In genomic region chr4:153114771-153115321, GRCh38 we compare ENCODE assay signal across 9 cellular contexts.
DNase-seq lines count a peak whose midpoint lies in the region; ATAC-seq and TF ChIP-seq lines count a peak whose summit lies in the region.
"Had no signal": no experiment of that assay in that cellular context is flagged by ENCODE, and none has a peak within 500 bp of the region (broad histone marks: within the 10 kb centered on the region; RNA-seq: fewer than 3 reads in every experiment).

No MANE protein-coding gene starts in this region.

- peaks cover 1% of the 10 kb centered on the region for H3K4me1 Mint-ChIP-seq in osteocyte (ENCODE audit: unreplicated experiment)

- H3K9me3 ChIP-seq in BLaER1 treated with 17β-estradiol and CSF1 and Interleukin-3, amounts not matched to agents 10 nM and 100 nM (replicated peaks in 1 of 11), result no peaks in the 10 kb centered on the region

- no peaks in the 10 kb centered on the region for H3K27me3 Mint-ChIP-seq in osteocyte (ENCODE audit: unreplicated experiment)

- H3K4me2 ChIP-seq in BLaER1 treated with 17β-estradiol and CSF1 and Interleukin-3, amounts not matched to agents 10 nM and 100 nM, result peak overlapping the region; percentile 56 to 94 (median 80); a peak in 21 of 22 replicates

- intact Hi-C loops in left ventricle myocardium superior (cut with micrococcal nuclease), result no loop called here

- ATAC-seq in GM18517 (IDR thresholded peaks at IDR 0.05; ENCODE audit: unreplicated experiment) (no peak), HG03108 (IDR thresholded peaks at IDR 0.05; ENCODE audit: unreplicated experiment) (no peak), left ventricle myocardium superior (no peak)

- H3K36me3 ChIP-seq in BLaER1 treated with 17β-estradiol and CSF1 and Interleukin-3, amounts not matched to agents 10 nM and 100 nM, result no peaks in the 10 kb centered on the region

- peaks cover 0 to 20% (median 0%) of the 10 kb centered on the region in 11 experiments; a peak in 2 of 22 replicates for H3K27me3 ChIP-seq in BLaER1 treated with 17β-estradiol and CSF1 and Interleukin-3, amounts not matched to agents 10 nM and 100 nM

- no peaks in the 10 kb centered on the region for H3K36me3 Mint-ChIP-seq in osteocyte (ENCODE audit: unreplicated experiment)

- no peak overlapping the region for H3K27ac Mint-ChIP-seq in osteocyte (ENCODE audit: unreplicated experiment)

- no peaks in the 10 kb centered on the region for H3K9me3 Mint-ChIP-seq in osteocyte (ENCODE audit: unreplicated experiment)

- no peak overlapping the region for H3K4me3 ChIP-seq in BLaER1 treated with 17β-estradiol and CSF1 and Interleukin-3, amounts not matched to agents 10 nM and 100 nM

- no peaks in the 10 kb centered on the region for H4K20me1 ChIP-seq in BLaER1 treated with 17β-estradiol and CSF1 and Interleukin-3, amounts not matched to agents 10 nM and 100 nM

- no peak overlapping the region for H3K27ac ChIP-seq in BLaER1 treated with 17β-estradiol and CSF1 and Interleukin-3, amounts not matched to agents 10 nM and 100 nM

- H3K4me3 Mint-ChIP-seq in osteocyte (ENCODE audit: unreplicated experiment), result no peak overlapping the region

- TF ChIP-seq CTCF in osteocyte (IDR thresholded peaks at IDR 0.05), result no peak

- H3K4me1 ChIP-seq in BLaER1 treated with 17β-estradiol and CSF1 and Interleukin-3, amounts not matched to agents 10 nM and 100 nM, result peaks cover 27 to 75% (median 65%) of the 10 kb centered on the region in 10 experiments

- DNase-seq in T follicular helper cell (ENCODE audit: low read depth), result peak; percentile 47
- peak; percentile 13 for DNase-seq in amniotic stem cell (lab: John Stamatoyannopoulos, UW)
- DNase-seq in osteocyte (ENCODE audit: extremely low spot score, unreplicated experiment), result peak; percentile 15
- no peak for DNase-seq in C1 segment of cervical spinal cord (lab: John Stamatoyannopoulos, UW)
- no peak for DNase-seq in left ventricle myocardium superior
- DNase-seq: KG1 had no signal

- H3K9ac ChIP-seq in BLaER1 treated with 17β-estradiol and CSF1 and Interleukin-3, amounts not matched to agents 10 nM and 100 nM, result no peak overlapping the region

Comparison
In these comparisons a context has a peak if more than half of its experiments do, and no peak if none do; other contexts are left out.
1. DNase-seq: peak in T follicular helper cell (single experiment), amniotic stem cell (single experiment) and osteocyte (single experiment); none in C1 segment of cervical spinal cord (0 of 14) and left ventricle myocardium superior (single experiment).